In genomic region chr2:130963849-130964793, GRCh38 we compare ENCODE assay signal across 8 cellular contexts.
DNase-seq lines count a peak whose midpoint lies in the region; ATAC-seq and TF ChIP-seq lines count a peak whose summit lies in the region.

No MANE protein-coding gene starts in this region.

- H3K27me3 Mint-ChIP-seq in WTC11 (ENCODE audit: low read depth), result peaks cover 57% of the 10 kb centered on the region

- peaks cover 18% of the 10 kb centered on the region for H3K27me3 ChIP-seq in iPS DF 6.9 (ENCODE audit: control insufficient read depth, insufficient read depth, low read length)
- no peaks in the 10 kb centered on the region for H3K27me3 ChIP-seq in testis

- no peaks in the 10 kb centered on the region for H3K36me3 Mint-ChIP-seq in WTC11

- TF ChIP-seq POLR2A in testis (IDR thresholded peaks at IDR 0.05) (no peak), lower leg skin (IDR thresholded peaks at IDR 0.05) (no peak)

- DNase-seq in Right ventricle myocardium superior, result peak; percentile 48
- no peak for DNase-seq in cardiac septum (ENCODE audit: low spot score)
- DNase-seq in WTC11 (ENCODE audit: low spot score), result peak; percentile 83
- peak; percentile 84 for DNase-seq in iPS DF 6.9 (ENCODE audit: low read depth, low spot score)
- peak; percentile 52 for DNase-seq in testis
- DNase-seq in lower leg skin (ENCODE audit: low spot score in 2 of 2), result no peak

- WGBS in iPS DF 6.9 (ENCODE audit: insufficient coverage, insufficient read length), result no CpG with 5 or more reads among the region's 84 CpGs
- WGBS in testis, 2 donors, result 3 to 6% methylated on average over 31 to 36 of the region's 84 CpGs
- WGBS in lower leg skin, 2 donors, result 22 to 25% methylated on average over 48 to 50 of the region's 84 CpGs

- POLR2A ChIA-PET in WTC11 (lab: Charles Lee), result interaction anchor here (1.1 kb wide), 1 partner anchor 129 kb away, joined by 3 read pairs; the partner anchor contains the start of gene FAM168B

- TF ChIP-seq CTCF in WTC11 (IDR thresholded peaks at IDR 0.05) (no peak), testis (IDR thresholded peaks at IDR 0.05) (peak in 2 of 3 experiments; percentile 21 to 26), lower leg skin (IDR thresholded peaks at IDR 0.05) (no peak)

- H3K9me3 ChIP-seq in iPS DF 6.9 (ENCODE audit: control insufficient read depth, insufficient read depth, low read length), result no peaks in the 10 kb centered on the region
- H3K9me3 ChIP-seq in testis, result no peaks in the 10 kb centered on the region

- ATAC-seq in Right ventricle myocardium superior (ENCODE audit: poor library complexity), result peak; percentile 65
- peak; percentile 81 for ATAC-seq in WTC11
- ATAC-seq in GM18517 (IDR thresholded peaks at IDR 0.05; ENCODE audit: unreplicated experiment), result no peak
- no peak for ATAC-seq in HG03135 (IDR thresholded peaks at IDR 0.05; ENCODE audit: unreplicated experiment)

- H3K9me3 Mint-ChIP-seq in WTC11, result no peaks in the 10 kb centered on the region

- peak overlapping the region; percentile 77 for H3K4me3 Mint-ChIP-seq in WTC11

- peak overlapping the region; percentile 45; the same call in 1 of the 2 replicates for H3K4me3 ChIP-seq in iPS DF 6.9 (ENCODE audit: low read length)
- H3K4me3 ChIP-seq in testis, result peak overlapping the region; percentile 36 to 43
- no peak overlapping the region for H3K4me3 ChIP-seq in lower leg skin (ENCODE audit: low read depth, poor library complexity, severe bottlenecking)

- peaks cover 13% of the 10 kb centered on the region for H3K4me1 ChIP-seq in iPS DF 6.9 (ENCODE audit: control insufficient read depth, insufficient read depth, low read length)
- no peaks in the 10 kb centered on the region for H3K4me1 ChIP-seq in testis

- CTCF ChIA-PET in WTC11 (lab: Charles Lee), result interaction anchor here (0.5 to 4.1 kb wide), 22 partner anchors 12 to 201 kb away, joined by 3 to 35 read pairs (median 5); no protein-coding TSS in a partner anchor

- intact Hi-C loops in Right ventricle myocardium superior (cut with DNase I) (no loop called here), cardiac septum (cut with DNase I) (no loop called here), testis (cut with DNase I; ENCODE audit: low total_unique reads) (no loop called here), lower leg skin (cut with DNase I; ENCODE audit: low total_unique reads) (no loop called here)

- H3K27ac Mint-ChIP-seq in WTC11, result no peak overlapping the region

- H3K36me3 ChIP-seq in iPS DF 6.9 (ENCODE audit: control insufficient read depth, insufficient read depth, low read length) (no peaks in the 10 kb centered on the region), testis (ENCODE audit: low read depth, missing control alignments) (no peaks in the 10 kb centered on the region)

- H3K27ac ChIP-seq in iPS DF 6.9 (ENCODE audit: low read length), result no peak overlapping the region
- no peak overlapping the region for H3K27ac ChIP-seq in testis

- H3K4me1 Mint-ChIP-seq in WTC11, result peaks cover 46% of the 10 kb centered on the region

TF ChIP-seq in WTC11, 78 proteins besides CTCF, POLR2A, EP300 and RAD21 (continues in another document):
- TF ChIP-seq FOXJ3 (CRISPR knock-in tag; IDR thresholded peaks at IDR 0.05; ENCODE audit: borderline replicate concordance) (no peak), ERG (CRISPR knock-in tag; IDR thresholded peaks at IDR 0.05) (no peak), E2F1 (CRISPR knock-in tag; IDR thresholded peaks at IDR 0.05) (no peak), TP53 (CRISPR knock-in tag; IDR thresholded peaks at IDR 0.05) (no peak), MAX (CRISPR knock-in tag; IDR thresholded peaks at IDR 0.05) (peak; percentile 22; the same call in 1 of the 2 replicates), NFE2L1 (CRISPR knock-in tag; IDR thresholded peaks at IDR 0.05) (no peak), AR (CRISPR knock-in tag; IDR thresholded peaks at IDR 0.05) (no peak), EMX1 (CRISPR knock-in tag; IDR thresholded peaks at IDR 0.05) (no peak), ZNF532 (CRISPR knock-in tag; IDR thresholded peaks at IDR 0.05; ENCODE audit: borderline replicate concordance) (no peak), ELF4 (CRISPR knock-in tag; IDR thresholded peaks at IDR 0.05; ENCODE audit: low read depth) (no peak), ZNF396 (CRISPR knock-in tag; IDR thresholded peaks at IDR 0.05; ENCODE audit: borderline replicate concordance) (no peak)

Comparison
In these comparisons a context has a peak if more than half of its experiments do, and no peak if none do; other contexts are left out.
1. DNase-seq: peak in Right ventricle myocardium superior (single experiment), WTC11 (single experiment), iPS DF 6.9 (single experiment) and testis (single experiment); none in cardiac septum (single experiment) and lower leg skin (0 of 2).
2. ATAC-seq: peak in Right ventricle myocardium superior (single experiment) and WTC11 (single experiment); none in GM18517 (single experiment) and HG03135 (single experiment).
3. CTCF ChIP-seq: peak in testis (2 of 3); none in WTC11 (single experiment) and lower leg skin (0 of 3).